ENCODE assay signal across 15 cellular contexts in genomic region chr6:161139766-161140553, GRCh38.
A peak's percentile ranks its signal among the peaks of the same experiment; 100 is the strongest.
DNase-seq lines count a peak whose midpoint lies in the region; TF ChIP-seq lines count a peak whose summit lies in the region.
"Had no signal": no experiment of that assay in that cellular context is flagged by ENCODE, and none has a peak within 500 bp of the region (broad histone marks: within the 10 kb centered on the region; RNA-seq: fewer than 3 reads in every experiment).

No MANE protein-coding gene starts in this region.

- peak overlapping the region; percentile 47 for H3K27ac ChIP-seq in cingulate gyrus (ENCODE audit: low read depth, low read length)
- peak overlapping the region; percentile 22 for H3K27ac ChIP-seq in layer of hippocampus (ENCODE audit: low read depth, low read length)
- H3K27ac ChIP-seq: Peyer's patch had no signal

- intact Hi-C loops in Caco-2 (cut with micrococcal nuclease; ENCODE audit: unreplicated experiment) = loop anchor here (1.0 to 10.0 kb wide), 3 partner anchors 132 to 405 kb away; partner anchors contain the start of gene AGPAT4

- BruUV-seq in Caco-2 (replicated peaks; lab: Mats Ljungman, UMichigan) = no TSS peak

- peak; percentile 85 to 88 for DNase-seq in Caco-2
- DNase-seq in NCI-H2029 (lab: John Stamatoyannopoulos, UW) = peak; percentile 83
- no peak for DNase-seq in activated T-cell treated with anti-CD3 and anti-CD28 coated beads, Interleukin-2, amount 50 U/mL, for 1 hour
- no peak for DNase-seq in NCI-H1105 (lab: John Stamatoyannopoulos, UW)
- no peak for DNase-seq in NOMO-1 (lab: John Stamatoyannopoulos, UW; ENCODE audit: unreplicated experiment in 2 of 2)
- no peak for DNase-seq in germinal center (ENCODE audit: low spot score)
- DNase-seq: activated CD4-positive, alpha-beta T cell treated with anti-CD3 and anti-CD28 coated beads for 1 hour; activated naive CD8-positive, alpha-beta T cell treated with anti-CD3 and anti-CD28 coated beads, Interleukin-2, amount 10 ng/mL, durations not matched to agents 7 days and 5 days; CD4-positive, CD25-positive, alpha-beta regulatory T cell; effector CD8-positive, alpha-beta T cell; Kasumi-1; stimulated activated CD4-positive, alpha-beta T cell treated with anti-CD3 and anti-CD28 coated beads, Interleukin-4, amount 100 ng/mL, for 1 hour had no signal

- H3K4me1 ChIP-seq in Caco-2 = peaks cover 4% of the 10 kb centered on the region; the same call in 1 of the 2 replicates
- H3K4me1 ChIP-seq: Peyer's patch had no signal

- H3K4me3 ChIP-seq in Caco-2 (ENCODE audit: low read depth, low read length) = no peak overlapping the region
- H3K4me3 ChIP-seq: Peyer's patch had no signal

- CTCF ChIA-PET in Caco-2 (lab: Charles Lee) = interaction anchor here (1.0 to 3.6 kb wide), 4 partner anchors 10 to 234 kb away, joined by 3 to 30 read pairs (median 16); no protein-coding TSS in a partner anchor

- no peaks in the 10 kb centered on the region for H3K27me3 ChIP-seq in Caco-2 (replicated peaks; ENCODE audit: control insufficient read depth, insufficient read depth, low read length)
- no peaks in the 10 kb centered on the region for H3K27me3 ChIP-seq in layer of hippocampus (ENCODE audit: control insufficient read depth, insufficient read depth, low read length)
- H3K27me3 ChIP-seq: Peyer's patch had no signal

- H3K36me3 ChIP-seq in Caco-2 (ENCODE audit: control insufficient read depth, insufficient read depth, low read length) = no peaks in the 10 kb centered on the region

- no peaks in the 10 kb centered on the region for H3K9me3 ChIP-seq in Caco-2
- H3K9me3 ChIP-seq: Peyer's patch had no signal

- H3K9me3 Mint-ChIP-seq in Caco-2 (ENCODE audit: unreplicated experiment) = no peaks in the 10 kb centered on the region
- H3K9me3 Mint-ChIP-seq: activated naive CD8-positive, alpha-beta T cell treated with anti-CD3 and anti-CD28 coated beads, Interleukin-2, amount 10 ng/mL, durations not matched to agents 7 days and 5 days had no signal

- POLR2A ChIA-PET in Caco-2 (lab: Charles Lee) = no interaction called here

- H3K4me3 Mint-ChIP-seq in Caco-2 (ENCODE audit: unreplicated experiment) = no peak overlapping the region
- H3K4me3 Mint-ChIP-seq: activated naive CD8-positive, alpha-beta T cell treated with anti-CD3 and anti-CD28 coated beads, Interleukin-2, amount 10 ng/mL, durations not matched to agents 7 days and 5 days; CD4-positive, CD25-positive, alpha-beta regulatory T cell had no signal

- H3K36me3 Mint-ChIP-seq in Caco-2 (ENCODE audit: insufficient read depth, unreplicated experiment) = peaks cover 29% of the 10 kb centered on the region
- H3K36me3 Mint-ChIP-seq: activated naive CD8-positive, alpha-beta T cell treated with anti-CD3 and anti-CD28 coated beads, Interleukin-2, amount 10 ng/mL, durations not matched to agents 7 days and 5 days had no signal

- no peaks in the 10 kb centered on the region for H3K4me1 Mint-ChIP-seq in Caco-2 (ENCODE audit: low read depth, unreplicated experiment)
- H3K4me1 Mint-ChIP-seq: activated naive CD8-positive, alpha-beta T cell treated with anti-CD3 and anti-CD28 coated beads, Interleukin-2, amount 10 ng/mL, durations not matched to agents 7 days and 5 days had no signal

- peak; percentile 67 to 86 for TF ChIP-seq CTCF in Caco-2 (IDR thresholded peaks at IDR 0.05; ENCODE audit: insufficient read depth in 1 of 2, low read depth in 1 of 2, low read length in 1 of 2, severe bottlenecking in 1 of 2, unreplicated experiment in 1 of 2)

- no peak overlapping the region for H3K27ac Mint-ChIP-seq in Caco-2 (ENCODE audit: unreplicated experiment)
- H3K27ac Mint-ChIP-seq: activated naive CD8-positive, alpha-beta T cell treated with anti-CD3 and anti-CD28 coated beads, Interleukin-2, amount 10 ng/mL, durations not matched to agents 7 days and 5 days; CD4-positive, CD25-positive, alpha-beta regulatory T cell had no signal

- no peaks in the 10 kb centered on the region for H3K27me3 Mint-ChIP-seq in Caco-2 (ENCODE audit: insufficient read depth, unreplicated experiment)
- H3K27me3 Mint-ChIP-seq: activated naive CD8-positive, alpha-beta T cell treated with anti-CD3 and anti-CD28 coated beads, Interleukin-2, amount 10 ng/mL, durations not matched to agents 7 days and 5 days; CD4-positive, CD25-positive, alpha-beta regulatory T cell had no signal

Comparison
In these comparisons a context has a peak if more than half of its experiments do, and no peak if none do; other contexts are left out.
1. DNase-seq: peak in Caco-2 (2 of 2) and NCI-H2029 (single experiment); none in activated T-cell treated with anti-CD3 and anti-CD28 coated beads, Interleukin-2, amount 50 U/mL, for 1 hour (single experiment), NCI-H1105 (single experiment), NOMO-1 (0 of 2) and germinal center (single experiment).